14 cellular contexts compared by ENCODE assay signal in the genomic region with DNA sequence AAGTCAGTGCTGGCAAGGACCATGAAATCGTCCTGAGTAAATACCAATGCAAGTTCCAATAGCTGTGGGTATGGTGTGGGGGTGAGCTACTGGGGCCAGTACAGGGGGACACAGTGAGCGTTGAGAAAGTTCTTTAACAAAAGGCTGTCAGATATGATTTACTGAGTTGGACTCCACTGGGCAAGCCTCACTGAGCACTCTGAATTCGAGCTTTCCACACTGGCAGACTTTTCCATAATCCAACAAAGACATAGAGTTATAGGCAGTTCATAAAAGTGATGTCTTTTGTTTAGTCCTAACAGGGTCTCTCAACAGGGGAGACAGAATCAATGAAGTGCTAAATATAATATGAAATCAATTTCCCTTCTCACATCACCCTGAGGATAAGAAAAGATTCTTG.
"Had no signal": no experiment of that assay in that cellular context is flagged by ENCODE, and none has a peak within 500 bp of the region (broad histone marks: within the 10 kb centered on the region; RNA-seq: fewer than 3 reads in every experiment).

No MANE protein-coding gene starts in this region.

- H3K9me3 ChIP-seq: neutrophil had no signal

- H3K27ac Mint-ChIP-seq: natural killer cell treated with Interleukin-12 subunit alpha and Interleukin-12 subunit beta and Interleukin-15 and Interleukin-18, amount 100 ng/mL, for 72 hours had no signal

- H3K27ac ChIP-seq: foreskin keratinocyte, neutrophil had no signal

- H3K27me3 ChIP-seq: foreskin keratinocyte, neutrophil had no signal

- H3K4me1 ChIP-seq: foreskin keratinocyte had no signal

- H3K4me3 Mint-ChIP-seq: central memory CD8-positive, alpha-beta T cell; natural killer cell treated with Interleukin-12 subunit alpha and Interleukin-12 subunit beta and Interleukin-15 and Interleukin-18, amount 100 ng/mL, for 72 hours had no signal

- H3K36me3 ChIP-seq: neutrophil had no signal

- H3K27me3 Mint-ChIP-seq: central memory CD8-positive, alpha-beta T cell; natural killer cell treated with Interleukin-12 subunit alpha and Interleukin-12 subunit beta and Interleukin-15 and Interleukin-18, amount 100 ng/mL, for 72 hours had no signal

- ATAC-seq: left lobe of liver; natural killer cell treated with Interleukin-12 subunit alpha and Interleukin-12 subunit beta and Interleukin-15 and Interleukin-18, amount 100 ng/mL, for 72 hours; right cardiac atrium had no signal

- H3K4me1 Mint-ChIP-seq: central memory CD8-positive, alpha-beta T cell had no signal

- DNase-seq: cortex of kidney; effector memory CD4-positive, alpha-beta T cell; erythroblast; midbrain; right cardiac atrium; small intestine; stimulated activated CD4-positive, alpha-beta T cell treated with anti-CD3 and anti-CD28 coated beads, Interleukin-12 subunit alpha, Interleukin-12 subunit beta, amount 100 ng/mL, for 4 hours; stimulated activated naive CD4-positive, alpha-beta T cell treated with Interleukin-2 at 50 U/mL for 16 hours; trophoblast cell had no signal

- H3K36me3 Mint-ChIP-seq: natural killer cell treated with Interleukin-12 subunit alpha and Interleukin-12 subunit beta and Interleukin-15 and Interleukin-18, amount 100 ng/mL, for 72 hours had no signal

- H3K9me3 Mint-ChIP-seq: central memory CD8-positive, alpha-beta T cell; natural killer cell treated with Interleukin-12 subunit alpha and Interleukin-12 subunit beta and Interleukin-15 and Interleukin-18, amount 100 ng/mL, for 72 hours had no signal
